In the genomic region with DNA sequence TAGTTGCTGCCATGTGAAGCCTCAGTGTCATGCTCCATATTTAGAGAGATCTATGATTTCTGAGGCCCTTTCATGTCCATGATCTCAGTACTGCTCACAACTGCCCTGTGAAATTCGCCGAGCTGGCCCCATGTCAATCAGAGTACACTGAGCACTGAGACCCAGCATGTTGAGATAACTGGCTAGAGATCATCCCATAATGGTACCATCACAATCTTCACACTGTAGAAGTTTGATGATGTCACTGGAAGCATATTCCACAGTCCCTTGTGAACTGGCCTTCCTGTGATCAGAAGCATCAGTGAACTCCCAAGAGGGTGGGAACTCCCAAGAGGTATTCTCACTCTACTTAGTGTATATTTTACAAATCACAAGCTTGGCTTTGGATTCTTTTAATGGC, we compare ENCODE assay signal across 22 cellular contexts.
A peak's percentile ranks its signal among the peaks of the same experiment; 100 is the strongest.
DNase-seq lines count a peak whose midpoint lies in the region; ATAC-seq, FAIRE-seq and TF ChIP-seq lines count a peak whose summit lies in the region.
"Had no signal": no experiment of that assay in that cellular context is flagged by ENCODE, and none has a peak within 500 bp of the region (broad histone marks: within the 10 kb centered on the region; RNA-seq: fewer than 3 reads in every experiment).

No MANE protein-coding gene starts in this region.

- intact Hi-C loops in heart left ventricle (cut with DNase I): loop anchor here in 4 of 10 donors (5.0 to 10.0 kb wide), 5 partner anchors 58 to 120 kb away; no protein-coding TSS in a partner anchor
- intact Hi-C loops in Right ventricle myocardium inferior (cut with DNase I): loop anchor here (5.0 to 10.0 kb wide), 2 partner anchors 117 to 120 kb away; a partner anchor contains a TSS
- intact Hi-C loops in GM12878 (cut with micrococcal nuclease; ENCODE audit: unreplicated experiment): no loop called here

- TF ChIP-seq POLR2A in heart left ventricle (IDR thresholded peaks at IDR 0.05) (no peak), GM12878 (IDR thresholded peaks at IDR 0.05; ENCODE audit: low read depth, low read length) (no peak), upper lobe of left lung (IDR thresholded peaks at IDR 0.05) (no peak)

- no peaks in the 10 kb centered on the region for H3K79me2 ChIP-seq in GM12878 (ENCODE audit: control insufficient read depth, insufficient read depth, low read length)
- H3K79me2 ChIP-seq: parathyroid adenoma had no signal

- TF ChIP-seq EP300 in GM12878 (IDR thresholded peaks at IDR 0.05; ENCODE audit: borderline replicate concordance in 1 of 2, control insufficient read depth in 1 of 2, low read depth in 2 of 2, low read length in 2 of 2) (no peak), upper lobe of left lung (IDR thresholded peaks at IDR 0.05) (no peak)

- H3K4me3 ChIP-seq in heart left ventricle (no peak overlapping the region), GM12878 (no peak overlapping the region), lung (no peak overlapping the region), upper lobe of left lung (no peak overlapping the region)
- H3K4me3 ChIP-seq: adrenal gland, dorsolateral prefrontal cortex, HAP-1, upper lobe of right lung had no signal

- RAD21 ChIA-PET in GM12878 (lab: Charles Lee; ENCODE audit: unreplicated experiment): no interaction called here

- TF ChIP-seq CTCF in heart left ventricle (IDR thresholded peaks at IDR 0.05): no peak
- no peak for TF ChIP-seq CTCF in GM12878 (IDR thresholded peaks at IDR 0.05 in 2 of 3, conservative IDR thresholded peaks at IDR 0.05 in 1 of 3; ENCODE audit: control insufficient read depth in 2 of 3, extremely low read depth in 1 of 3, insufficient read depth in 1 of 3, low read depth in 3 of 3, low read length in 3 of 3)
- no peak for TF ChIP-seq CTCF in lung (IDR thresholded peaks at IDR 0.05; ENCODE audit: control extremely low read depth, extremely low read depth)
- no peak for TF ChIP-seq CTCF in upper lobe of left lung (IDR thresholded peaks at IDR 0.05)

- H3K27me3 ChIP-seq in heart left ventricle: no peaks in the 10 kb centered on the region
- no peaks in the 10 kb centered on the region for H3K27me3 ChIP-seq in GM12878 (replicated peaks in 1 of 2; ENCODE audit: control insufficient read depth in 2 of 2, insufficient read depth in 2 of 2, low read length in 1 of 2)
- H3K27me3 ChIP-seq in lung (ENCODE audit: control insufficient read depth, insufficient read depth): no peaks in the 10 kb centered on the region
- H3K27me3 ChIP-seq in upper lobe of left lung: no peaks in the 10 kb centered on the region
- H3K27me3 ChIP-seq: adrenal gland, dorsolateral prefrontal cortex, upper lobe of right lung had no signal

- no peak for TF ChIP-seq RAD21 in GM12878 (IDR thresholded peaks at IDR 0.05; ENCODE audit: insufficient read depth, low read depth, low read length)

- SMC1A ChIA-PET in GM12878 (lab: Charles Lee; ENCODE audit: uncharacterized antibody, unreplicated experiment): interaction anchor here (1.1 kb wide), 1 partner anchor 10 kb away, joined by 3 read pairs; no protein-coding TSS in a partner anchor

- no TSS peak for BruUV-seq in GM12878 (replicated peaks; lab: Mats Ljungman, UMichigan)

- H3K4me2 ChIP-seq in GM12878 (ENCODE audit: control insufficient read depth, insufficient read depth): no peak overlapping the region

- no peak overlapping the region for H3K9ac ChIP-seq in GM12878 (ENCODE audit: control insufficient read depth, insufficient read depth, low read length)
- H3K9ac ChIP-seq: parathyroid adenoma had no signal

- WGBS in heart left ventricle, 4 donors: 40 to 95% (median 78%) methylated on average over 2 of the region's 2 CpGs
- 54% methylated on average over 2 of the region's 2 CpGs for WGBS in GM12878 (ENCODE audit: insufficient coverage, insufficient replicate concordance, low lambda C conversion rate, missing lambda C conversion rate)
- WGBS in lung, 2 donors: 70 to 95% methylated on average over 2 of the region's 2 CpGs
- WGBS in upper lobe of left lung, 2 donors: 96 to 100% methylated on average over 2 of the region's 2 CpGs

- H3K36me3 ChIP-seq in heart left ventricle: no peaks in the 10 kb centered on the region
- no peaks in the 10 kb centered on the region for H3K36me3 ChIP-seq in GM12878 (ENCODE audit: control insufficient read depth in 2 of 2, insufficient read depth in 2 of 2, low read length in 1 of 2)
- H3K36me3 ChIP-seq in lung (ENCODE audit: control insufficient read depth in 2 of 2, insufficient read depth in 2 of 2, low read length in 2 of 2): peaks cover 0 to 2% of the 10 kb centered on the region in 2 donors
- no peaks in the 10 kb centered on the region for H3K36me3 ChIP-seq in upper lobe of left lung
- H3K36me3 ChIP-seq: adrenal gland, HAP-1, upper lobe of right lung had no signal

- no peaks in the 10 kb centered on the region for H4K20me1 ChIP-seq in GM12878 (ENCODE audit: control insufficient read depth, insufficient read depth)

- ATAC-seq in heart left ventricle: no peak
- ATAC-seq in Right ventricle myocardium inferior: no peak
- ATAC-seq in GM12878: no peak
- ATAC-seq in lung (ENCODE audit: insufficient read depth, low FRiP score): no peak
- ATAC-seq in upper lobe of left lung (ENCODE audit: low FRiP score in 2 of 2): no peak
- ATAC-seq: natural killer cell had no signal

- H3K9me3 ChIP-seq in heart left ventricle (peaks cover 0 to 15% (median 0%) of the 10 kb centered on the region in 12 donors), GM12878 (replicated peaks; ENCODE audit: control insufficient read depth, insufficient read depth, low read length) (peaks cover 1% of the 10 kb centered on the region; the same call in 1 of the 3 replicates), lung (ENCODE audit: control insufficient read depth in 2 of 2, insufficient read depth in 1 of 2, low read length in 1 of 2) (no peaks in the 10 kb centered on the region), upper lobe of left lung (no peaks in the 10 kb centered on the region)
- H3K9me3 ChIP-seq: HAP-1, upper lobe of right lung had no signal

- H3K4me1 ChIP-seq in heart left ventricle (peaks cover 8 to 44% (median 35%) of the 10 kb centered on the region in 12 donors), GM12878 (ENCODE audit: control insufficient read depth, insufficient read depth, low read length) (peaks cover 3% of the 10 kb centered on the region; the same call in 1 of the 2 replicates), lung (ENCODE audit: control insufficient read depth in 2 of 2, insufficient read depth in 2 of 2, low read length in 2 of 2) (peaks cover 4 to 32% of the 10 kb centered on the region in 2 donors), upper lobe of left lung (peaks cover 39 to 52% (median 46%) of the 10 kb centered on the region in 4 donors)
- H3K4me1 ChIP-seq: HAP-1, parathyroid adenoma had no signal

- FAIRE-seq in GM12878 (lab: Jason Lieb, UNC): peak; percentile 23
- FAIRE-seq: GM12891 had no signal

- no peak for DNase-seq in heart left ventricle
- no peak for DNase-seq in Right ventricle myocardium inferior (ENCODE audit: missing footprints)
- DNase-seq in GM12878 (ENCODE audit: low read depth, low spot score): no peak
- peak; percentile 18 for DNase-seq in lung (ENCODE audit: low spot score)
- DNase-seq in upper lobe of left lung: no peak
- no peak for DNase-seq in NCI-H82 (lab: John Stamatoyannopoulos, UW)
- no peak for DNase-seq in SIG-M5 treated with dmso at 0.1 percent for 504 hours (lab: John Stamatoyannopoulos, UW; ENCODE audit: unreplicated experiment)
- DNase-seq in activated CD4-positive, alpha-beta T cell treated with anti-CD3 and anti-CD28 coated beads for 1 hour: no peak
- DNase-seq: activated CD4-positive, alpha-beta T cell treated with anti-CD3 and anti-CD28 coated beads for 4 hours; adrenal gland; C1 segment of cervical spinal cord; central memory CD4-positive, alpha-beta T cell; DMS 273 treated with DMSO at 0.1 percent for 48 hours; dorsolateral prefrontal cortex; GF-D8; MM.1S; natural killer cell; NCI-H774; upper lobe of right lung had no signal

- POLR2A ChIA-PET in GM12878 (lab: Charles Lee): interaction anchor here (0.6 kb wide), 1 partner anchor 69 kb away, joined by 3 read pairs; no protein-coding TSS in a partner anchor

- in situ Hi-C loops in GM12878 (cut with MboI): no loop called here

- H3K27ac ChIP-seq in heart left ventricle: peak overlapping the region in 7 of 12 donors; percentile 30 to 85 (median 73)
- no peak overlapping the region for H3K27ac ChIP-seq in GM12878 (ENCODE audit: control insufficient read depth, insufficient read depth)
- H3K27ac ChIP-seq in lung (ENCODE audit: low read depth in 1 of 2, low read length in 1 of 2): no peak overlapping the region
- H3K27ac ChIP-seq in upper lobe of left lung: peak overlapping the region in 3 of 4 donors; percentile 76 to 89 (median 79)
- H3K27ac ChIP-seq: parathyroid adenoma had no signal

- CTCF ChIA-PET in GM12878 (lab: Yijun Ruan, JAX): no interaction called here

- H2AFZ ChIP-seq in GM12878 (ENCODE audit: control insufficient read depth, low read depth, low read length): no peak overlapping the region
- H2AFZ ChIP-seq: parathyroid adenoma had no signal

TF ChIP-seq in GM12878, 131 proteins besides CTCF, POLR2A, EP300 and RAD21 (continues in another document):
- no peak for TF ChIP-seq LARP7 (IDR thresholded peaks at IDR 0.05)
- peak; percentile 52 for TF ChIP-seq MEF2B (IDR thresholded peaks at IDR 0.05; ENCODE audit: partially characterized antibody, poor library complexity, severe bottlenecking)
- TF ChIP-seq, protein P1, sequence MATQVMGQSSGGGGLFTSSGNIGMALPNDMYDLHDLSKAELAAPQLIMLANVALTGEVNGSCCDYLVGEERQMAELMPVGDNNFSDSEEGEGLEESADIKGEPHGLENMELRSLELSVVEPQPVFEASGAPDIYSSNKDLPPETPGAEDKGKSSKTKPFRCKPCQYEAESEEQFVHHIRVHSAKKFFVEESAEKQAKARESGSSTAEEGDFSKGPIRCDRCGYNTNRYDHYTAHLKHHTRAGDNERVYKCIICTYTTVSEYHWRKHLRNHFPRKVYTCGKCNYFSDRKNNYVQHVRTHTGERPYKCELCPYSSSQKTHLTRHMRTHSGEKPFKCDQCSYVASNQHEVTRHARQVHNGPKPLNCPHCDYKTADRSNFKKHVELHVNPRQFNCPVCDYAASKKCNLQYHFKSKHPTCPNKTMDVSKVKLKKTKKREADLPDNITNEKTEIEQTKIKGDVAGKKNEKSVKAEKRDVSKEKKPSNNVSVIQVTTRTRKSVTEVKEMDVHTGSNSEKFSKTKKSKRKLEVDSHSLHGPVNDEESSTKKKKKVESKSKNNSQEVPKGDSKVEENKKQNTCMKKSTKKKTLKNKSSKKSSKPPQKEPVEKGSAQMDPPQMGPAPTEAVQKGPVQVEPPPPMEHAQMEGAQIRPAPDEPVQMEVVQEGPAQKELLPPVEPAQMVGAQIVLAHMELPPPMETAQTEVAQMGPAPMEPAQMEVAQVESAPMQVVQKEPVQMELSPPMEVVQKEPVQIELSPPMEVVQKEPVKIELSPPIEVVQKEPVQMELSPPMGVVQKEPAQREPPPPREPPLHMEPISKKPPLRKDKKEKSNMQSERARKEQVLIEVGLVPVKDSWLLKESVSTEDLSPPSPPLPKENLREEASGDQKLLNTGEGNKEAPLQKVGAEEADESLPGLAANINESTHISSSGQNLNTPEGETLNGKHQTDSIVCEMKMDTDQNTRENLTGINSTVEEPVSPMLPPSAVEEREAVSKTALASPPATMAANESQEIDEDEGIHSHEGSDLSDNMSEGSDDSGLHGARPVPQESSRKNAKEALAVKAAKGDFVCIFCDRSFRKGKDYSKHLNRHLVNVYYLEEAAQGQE (IDR thresholded peaks at IDR 0.05; ENCODE audit: low read depth, low read length): no peak
- no peak for TF ChIP-seq PML (IDR thresholded peaks at IDR 0.05; ENCODE audit: low read length)

Comparison
In these comparisons a context has a peak if more than half of its experiments do, and no peak if none do; other contexts are left out.
1. H3K27ac ChIP-seq: peak in heart left ventricle (7 of 12) and upper lobe of left lung (3 of 4); none in GM12878 (single experiment) and lung (0 of 2).